ENCODE assay signal across 11 cellular contexts in the genomic region with DNA sequence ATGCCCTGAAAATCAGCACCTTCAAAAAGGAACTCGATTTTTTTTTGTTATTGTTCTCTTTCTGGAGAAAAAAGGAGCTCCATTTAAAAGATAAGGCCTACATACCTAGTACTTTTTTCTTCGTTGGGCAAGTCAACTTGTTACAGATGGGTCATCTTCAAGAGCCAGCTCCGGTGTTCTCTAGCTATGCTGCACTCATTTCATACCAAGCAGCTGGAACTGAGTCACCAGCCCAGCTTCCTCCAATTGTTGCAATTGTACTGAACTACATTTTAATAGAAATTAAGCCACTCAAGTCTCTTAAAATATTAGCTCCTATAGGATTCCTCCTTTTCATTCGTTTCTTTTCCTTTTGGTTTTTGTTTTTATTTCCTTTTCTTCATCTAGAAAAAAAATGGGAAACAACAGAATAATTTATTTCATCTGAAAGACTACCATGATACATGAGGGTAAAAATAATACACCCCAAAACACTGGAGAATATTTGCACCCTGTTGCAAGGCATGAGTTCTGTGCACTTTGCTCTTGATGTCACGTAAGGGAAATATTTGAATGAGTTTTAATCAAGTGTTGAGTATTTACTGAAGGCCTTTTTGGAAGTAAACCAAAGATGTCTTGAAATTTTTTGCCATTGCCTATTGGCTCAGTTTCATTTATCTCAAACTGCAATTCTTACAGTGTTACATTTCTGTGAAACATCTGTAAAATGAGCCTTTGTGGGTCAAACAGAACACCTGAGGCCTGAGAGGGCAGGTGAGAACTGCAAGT.
DNase-seq lines count a peak whose midpoint lies in the region; TF ChIP-seq lines count a peak whose summit lies in the region.
"Had no signal": no experiment of that assay in that cellular context is flagged by ENCODE, and none has a peak within 500 bp of the region (broad histone marks: within the 10 kb centered on the region; RNA-seq: fewer than 3 reads in every experiment).

No MANE protein-coding gene starts in this region.

- intact Hi-C loops in colonic mucosa (cut with DNase I), result no loop called here

- H3K9me3 ChIP-seq in SJSA1 (replicated peaks), result no peaks in the 10 kb centered on the region
- no peaks in the 10 kb centered on the region for H3K9me3 ChIP-seq in colonic mucosa

- H3K4me3 ChIP-seq in SJSA1, result no peak overlapping the region
- H3K4me3 ChIP-seq in fibroblast of pulmonary artery (replicated peaks; ENCODE audit: low read depth, low read length), result peak overlapping the region; percentile 15
- no peak overlapping the region for H3K4me3 ChIP-seq in colonic mucosa

- H3K4me1 ChIP-seq in SJSA1 (replicated peaks) (peaks cover 12% of the 10 kb centered on the region), colonic mucosa (no peaks in the 10 kb centered on the region)

- H3K27me3 ChIP-seq in SJSA1 (replicated peaks) (no peaks in the 10 kb centered on the region), colonic mucosa (no peaks in the 10 kb centered on the region)

- peak; percentile 86 for DNase-seq in ELR (ENCODE audit: low read depth)
- DNase-seq in SJSA1 (ENCODE audit: low read depth in 1 of 2, low spot score in 2 of 2), result peak; percentile 48 to 71
- peak; percentile 87 for DNase-seq in fibroblast of pulmonary artery (ENCODE audit: low read depth)
- DNase-seq in renal cortical epithelial cell (ENCODE audit: low read depth), result peak; percentile 78
- no peak for DNase-seq in RPMI8226
- DNase-seq in NCI-H1092 treated with DMSO at 0.1 percent for 48 hours (lab: John Stamatoyannopoulos, UW), result no peak
- no peak for DNase-seq in colonic mucosa
- no peak for DNase-seq in NCI-H82 treated with DMSO at 0.1 percent for 48 hours (lab: John Stamatoyannopoulos, UW; ENCODE audit: unreplicated experiment)
- DNase-seq: activated CD4-positive, alpha-beta T cell treated with anti-CD3 and anti-CD28 coated beads for 48 hours; DMS79; NCI-H1048 had no signal

- H3K27ac ChIP-seq in SJSA1 (0 out of 2 replicates have a peak overlapping the region, but pooled peaks have one; percentile 2), colonic mucosa (no peak overlapping the region)

- no peak overlapping the region for H3K9ac ChIP-seq in colonic mucosa (ENCODE audit: low read depth in 2 of 2, low read length in 2 of 2)

- TF ChIP-seq CTCF in fibroblast of pulmonary artery (IDR thresholded peaks at IDR 0.05; ENCODE audit: low read length, missing control alignments), result no peak
- TF ChIP-seq CTCF in colonic mucosa (IDR thresholded peaks at IDR 0.05), result no peak

- peaks cover 16% of the 10 kb centered on the region; the same call in 1 of the 2 replicates for H3K36me3 ChIP-seq in SJSA1
- no peaks in the 10 kb centered on the region for H3K36me3 ChIP-seq in colonic mucosa

Comparison
In these comparisons a context has a peak if more than half of its experiments do, and no peak if none do; other contexts are left out.
1. DNase-seq: peak in ELR (single experiment), SJSA1 (2 of 2), fibroblast of pulmonary artery (single experiment) and renal cortical epithelial cell (single experiment); none in RPMI8226 (single experiment), NCI-H1092 treated with DMSO at 0.1 percent for 48 hours (single experiment), colonic mucosa (single experiment) and NCI-H82 treated with DMSO at 0.1 percent for 48 hours (single experiment).